8 cellular contexts compared by ENCODE assay signal in genomic region chr16:29925173-29925804, GRCh38. TPM values are rescaled to one million over a fixed set of nuclear protein-coding genes. Genes with fewer than 3 reads are reported as not detected.
DNase-seq lines count a peak whose midpoint lies in the region; ATAC-seq, FAIRE-seq and TF ChIP-seq lines count a peak whose summit lies in the region.

No MANE protein-coding gene starts in this region.

- H3K9me3 ChIP-seq in right atrium auricular region: no peaks in the 10 kb centered on the region
- H3K9me3 ChIP-seq in kidney (ENCODE audit: control insufficient read depth in 1 of 2, low read length in 2 of 2): no peaks in the 10 kb centered on the region
- no peaks in the 10 kb centered on the region for H3K9me3 ChIP-seq in stomach

- intact Hi-C loops in left ventricle myocardium superior (cut with micrococcal nuclease): no loop called here
- intact Hi-C loops in kidney (cut with DNase I): no loop called here
- intact Hi-C loops in stomach (cut with DNase I; ENCODE audit: low total_unique reads): no loop called here

- TF ChIP-seq POLR2A in stomach (IDR thresholded peaks at IDR 0.05): no peak

- 0 to 2% (median 1%) methylated on average over 11 to 14 of the region's 14 CpGs for WGBS in stomach, 5 donors

- H3K27ac Mint-ChIP-seq in activated naive CD8-positive, alpha-beta T cell: peak overlapping the region; percentile 93

- H3K4me1 ChIP-seq in right atrium auricular region: peaks cover 0 to 19% of the 10 kb centered on the region in 2 donors
- peaks cover 4 to 14% of the 10 kb centered on the region in 2 donors for H3K4me1 ChIP-seq in kidney (ENCODE audit: control insufficient read depth in 1 of 2, insufficient read depth in 1 of 2, low read depth in 1 of 2, low read length in 2 of 2)
- peaks cover 20 to 44% (median 30%) of the 10 kb centered on the region in 4 donors for H3K4me1 ChIP-seq in stomach

- H3K9ac ChIP-seq in kidney (ENCODE audit: low read length in 2 of 2): peak overlapping the region; percentile 54 to 69

- H3K4me1 Mint-ChIP-seq in activated naive CD8-positive, alpha-beta T cell (ENCODE audit: low read depth): peaks cover 42% of the 10 kb centered on the region

- no peak for TF ChIP-seq EP300 in stomach (IDR thresholded peaks at IDR 0.05)

- H3K36me3 Mint-ChIP-seq in activated naive CD8-positive, alpha-beta T cell: peaks cover 14% of the 10 kb centered on the region

- no peaks in the 10 kb centered on the region for H3K27me3 Mint-ChIP-seq in activated naive CD8-positive, alpha-beta T cell

- peaks cover 11% of the 10 kb centered on the region for H3K36me3 ChIP-seq in right atrium auricular region
- H3K36me3 ChIP-seq in kidney (ENCODE audit: control insufficient read depth in 1 of 2, insufficient read depth in 2 of 2, low read length in 2 of 2): peaks cover 4 to 11% of the 10 kb centered on the region in 2 donors
- peaks cover 0 to 35% (median 30%) of the 10 kb centered on the region in 4 donors for H3K36me3 ChIP-seq in stomach

- H3K27me3 ChIP-seq in right atrium auricular region (no peaks in the 10 kb centered on the region), stomach (no peaks in the 10 kb centered on the region)

- no peak for FAIRE-seq in kidney (lab: Jason Lieb, UNC)

- no peaks in the 10 kb centered on the region for H3K9me3 Mint-ChIP-seq in activated naive CD8-positive, alpha-beta T cell (ENCODE audit: low read depth)

- peak overlapping the region; percentile 99 for H3K4me3 Mint-ChIP-seq in activated naive CD8-positive, alpha-beta T cell

- DNase-seq in right atrium auricular region (ENCODE audit: low spot score): no peak
- DNase-seq in left ventricle myocardium superior: no peak
- DNase-seq in kidney: no peak
- no peak for DNase-seq in stomach
- DNase-seq in NCI-H345 treated with DMSO at 0.1 percent for 48 hours (lab: John Stamatoyannopoulos, UW; ENCODE audit: unreplicated experiment): no peak
- DNase-seq in NCI-H510A (lab: John Stamatoyannopoulos, UW): no peak

- no peak for ATAC-seq in left ventricle myocardium superior
- ATAC-seq in GM19395 (IDR thresholded peaks at IDR 0.05; ENCODE audit: unreplicated experiment): no peak

- H3K4me3 ChIP-seq in right atrium auricular region (peak overlapping the region; percentile 81 to 98), kidney (ENCODE audit: low read length in 2 of 2) (peak overlapping the region; percentile 68 to 78), stomach (peak overlapping the region; percentile 97 to 100 (median 98))

- TF ChIP-seq CTCF in right atrium auricular region (IDR thresholded peaks at IDR 0.05) (no peak), kidney (IDR thresholded peaks at IDR 0.05; ENCODE audit: borderline replicate concordance, extremely low read depth, insufficient read depth) (no peak), stomach (IDR thresholded peaks at IDR 0.05) (no peak)

- H3K27ac ChIP-seq in right atrium auricular region (peak overlapping the region in 1 of 2 donors; percentile 87), kidney (ENCODE audit: low read depth in 2 of 2, low read length in 2 of 2) (peak overlapping the region in 1 of 2 donors; percentile 22), stomach (peak overlapping the region in 4 of 5 donors; percentile 84 to 92 (median 90))

RNA-seq across cellular contexts. Expression of gene KCTD13, which starts 0.7 kb away (rescaled TPM):
- total RNA-seq in right atrium auricular region (1 to 10 TPM; 6.4 to 6.5 TPM), left ventricle myocardium superior (5.5 TPM), kidney (25.8 TPM), stomach (100 to 1,000 TPM in 1 of 5 donors, 10 to 100 TPM in 4; 15.4 to 182 (median 35.3) TPM)
- polyA plus RNA-seq in kidney (ENCODE audit: insufficient read depth, low read depth, low replicate concordance) (9.9 TPM), stomach (10 to 100 TPM in 1 of 3 donors, 1 to 10 TPM in 2; 6.3 to 14.3 (median 7.4) TPM)

RNA-seq across cellular contexts. Expression of gene ASPHD1, which starts 25.0 kb away (rescaled TPM):
- total RNA-seq in right atrium auricular region (1 to 10 TPM; 1.5 to 3.2 TPM), left ventricle myocardium superior (0.37 TPM), kidney (8.9 TPM), stomach (10 to 100 TPM in 1 of 5 donors, 1 to 10 TPM in 2, not detected in 2; 4.5 to 11.0 (median 8.4) TPM)
- polyA plus RNA-seq in kidney (ENCODE audit: insufficient read depth, low read depth, low replicate concordance) (6.1 TPM), stomach (10 to 100 TPM; 11.6 to 29.8 (median 15.7) TPM)

RNA-seq across cellular contexts. Expression of gene SEZ6L2, which starts 25.9 kb away (rescaled TPM):
- 1 to 10 TPM; 2.6 to 4.6 TPM for total RNA-seq in right atrium auricular region
- 0.22 TPM for total RNA-seq in left ventricle myocardium superior
- total RNA-seq in kidney: 32.4 TPM
- polyA plus RNA-seq in kidney (ENCODE audit: insufficient read depth, low read depth, low replicate concordance): 9.1 TPM
- total RNA-seq in stomach: 10 to 100 TPM in 2 of 5 donors, 1 to 10 TPM in 2, not detected in 1; 6.2 to 31.4 (median 12.0) TPM
- 1 to 10 TPM; 1.5 to 7.7 (median 7.6) TPM for polyA plus RNA-seq in stomach

RNA-seq across cellular contexts. Expression of gene TMEM219, which starts 36.6 kb away (rescaled TPM):
- total RNA-seq in right atrium auricular region (100 to 1,000 TPM; 100 to 107 TPM), left ventricle myocardium superior (66.2 TPM), kidney (127 TPM), stomach (100 to 1,000 TPM in 1 of 5 donors, 10 to 100 TPM in 4; 32.1 to 238 (median 60.5) TPM)
- polyA plus RNA-seq in kidney (ENCODE audit: insufficient read depth, low read depth, low replicate concordance) (288 TPM), stomach (100 to 1,000 TPM; 190 to 286 (median 212) TPM)

RNA-seq across cellular contexts. Expression of gene TAOK2, which starts 48.4 kb away (rescaled TPM):
- total RNA-seq in right atrium auricular region (10 to 100 TPM; 29.1 to 36.7 TPM), left ventricle myocardium superior (34.9 TPM), kidney (54.3 TPM), stomach (100 to 1,000 TPM in 1 of 5 donors, 10 to 100 TPM in 4; 33.8 to 135 (median 36.6) TPM)
- polyA plus RNA-seq in kidney (ENCODE audit: insufficient read depth, low read depth, low replicate concordance) (19.6 TPM), stomach (10 to 100 TPM; 12.5 to 22.6 (median 14.5) TPM)
